15 cellular contexts compared by ENCODE assay signal in genomic region chr6:106790146-106790770, GRCh38.
DNase-seq lines count a peak whose midpoint lies in the region; ATAC-seq and TF ChIP-seq lines count a peak whose summit lies in the region.
"Had no signal": no experiment of that assay in that cellular context is flagged by ENCODE, and none has a peak within 500 bp of the region (broad histone marks: within the 10 kb centered on the region; RNA-seq: fewer than 3 reads in every experiment).

No MANE protein-coding gene starts in this region.

- no peak overlapping the region for H3K4me3 Mint-ChIP-seq in stimulated activated memory B cell treated with anti-CD40 and anti-IgM and Interleukin-4, amounts not matched to agents 10 μg/mL and 1 μg/mL and 100 μg/mL, for 72 hours
- H3K4me3 Mint-ChIP-seq: T-cell had no signal

- DNase-seq in DMS79 treated with DMSO at 0.1 percent for 48 hours (lab: John Stamatoyannopoulos, UW) (peak; percentile 11), DMS79 (lab: John Stamatoyannopoulos, UW) (no peak), M059J (ENCODE audit: low read depth) (peak; percentile 21), left colon (no peak), BE2C (no peak), A172 (ENCODE audit: low spot score) (no peak), NCI-H82 (lab: John Stamatoyannopoulos, UW) (no peak)
- DNase-seq: C1 segment of cervical spinal cord, DMS153, Karpas-422, NCI-H1436, NCI-H2081, NCI-H69, T-cell had no signal

- H3K36me3 Mint-ChIP-seq in stimulated activated memory B cell treated with anti-CD40 and anti-IgM and Interleukin-4, amounts not matched to agents 10 μg/mL and 1 μg/mL and 100 μg/mL, for 72 hours, result no peaks in the 10 kb centered on the region
- H3K36me3 Mint-ChIP-seq: T-cell had no signal

- H3K27ac Mint-ChIP-seq in stimulated activated memory B cell treated with anti-CD40 and anti-IgM and Interleukin-4, amounts not matched to agents 10 μg/mL and 1 μg/mL and 100 μg/mL, for 72 hours, result peak overlapping the region; percentile 82
- H3K27ac Mint-ChIP-seq: T-cell had no signal

- H3K4me3 ChIP-seq in BE2C (ENCODE audit: low read depth, low read length), result no peak overlapping the region

- H3K27me3 ChIP-seq in BE2C, result no peaks in the 10 kb centered on the region

- H3K36me3 ChIP-seq in BE2C, result no peaks in the 10 kb centered on the region

- peak; percentile 65 for ATAC-seq in left colon
- no peak for ATAC-seq in stimulated activated memory B cell treated with anti-CD40 and anti-IgM and Interleukin-4, amounts not matched to agents 10 μg/mL and 1 μg/mL and 100 μg/mL, for 72 hours
- ATAC-seq: T-cell had no signal

- no peaks in the 10 kb centered on the region for H3K27me3 Mint-ChIP-seq in stimulated activated memory B cell treated with anti-CD40 and anti-IgM and Interleukin-4, amounts not matched to agents 10 μg/mL and 1 μg/mL and 100 μg/mL, for 72 hours

- no peaks in the 10 kb centered on the region for H3K9me3 ChIP-seq in BE2C

- no peaks in the 10 kb centered on the region for H3K9me3 Mint-ChIP-seq in stimulated activated memory B cell treated with anti-CD40 and anti-IgM and Interleukin-4, amounts not matched to agents 10 μg/mL and 1 μg/mL and 100 μg/mL, for 72 hours
- H3K9me3 Mint-ChIP-seq: T-cell had no signal

- intact Hi-C loops in left colon (cut with DNase I, micrococcal nuclease), result no loop called here

- H3K4me1 ChIP-seq in BE2C, result no peaks in the 10 kb centered on the region

- no peak for TF ChIP-seq CTCF in BE2C (IDR thresholded peaks at IDR 0.05; ENCODE audit: low read depth, low read length)

- H3K4me1 Mint-ChIP-seq in stimulated activated memory B cell treated with anti-CD40 and anti-IgM and Interleukin-4, amounts not matched to agents 10 μg/mL and 1 μg/mL and 100 μg/mL, for 72 hours, result peaks cover 37% of the 10 kb centered on the region
- H3K4me1 Mint-ChIP-seq: T-cell had no signal

Comparison
In these comparisons a context has a peak if more than half of its experiments do, and no peak if none do; other contexts are left out.
1. DNase-seq: peak in DMS79 treated with DMSO at 0.1 percent for 48 hours (single experiment) and M059J (single experiment); none in DMS79 (single experiment), left colon (0 of 2), BE2C (single experiment), A172 (single experiment) and NCI-H82 (single experiment).